Comparison of ENCODE assay signal across 14 cellular contexts in the genomic region with DNA sequence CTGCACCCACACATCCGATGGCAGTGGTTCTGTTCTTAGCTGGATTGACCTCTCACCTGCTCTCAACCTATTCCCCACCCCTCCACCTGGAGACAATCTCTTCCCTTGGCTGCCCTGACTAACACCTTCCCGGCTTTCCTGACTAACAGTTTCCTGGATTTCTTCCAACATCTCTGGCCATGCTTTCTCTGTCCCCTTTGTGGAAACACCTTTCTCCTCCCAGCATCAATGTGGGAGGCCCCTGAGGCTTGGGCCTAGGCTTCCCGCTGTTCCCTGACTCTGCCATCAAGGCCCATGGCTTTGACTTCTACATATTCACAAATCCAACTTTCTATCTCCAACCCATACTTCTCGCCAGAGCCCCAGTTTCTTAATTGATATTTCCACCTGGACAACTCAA.
DNase-seq lines count a peak whose midpoint lies in the region; ATAC-seq and TF ChIP-seq lines count a peak whose summit lies in the region.
"Had no signal": no experiment of that assay in that cellular context is flagged by ENCODE, and none has a peak within 500 bp of the region (broad histone marks: within the 10 kb centered on the region; RNA-seq: fewer than 3 reads in every experiment).

No MANE protein-coding gene starts in this region.

- no peaks in the 10 kb centered on the region for H3K36me3 Mint-ChIP-seq in activated T-cell treated with anti-CD3 and anti-CD28 coated beads, Interleukin-2, amount 50 U/mL, for 72 hours (ENCODE audit: insufficient read depth in 2 of 2)
- H3K36me3 Mint-ChIP-seq: IgD-negative memory B cell had no signal

- H3K36me3 ChIP-seq in left ventricle myocardium inferior (no peaks in the 10 kb centered on the region), spleen (no peaks in the 10 kb centered on the region)
- H3K36me3 ChIP-seq: BLaER1 treated with 17β-estradiol and CSF1 and Interleukin-3, amounts not matched to agents 10 nM and 100 nM had no signal

- DNase-seq in cardiac septum (ENCODE audit: low spot score) (peak; percentile 47), left ventricle myocardium inferior (no peak), epithelial cell of esophagus (ENCODE audit: low read depth) (peak; percentile 21), spleen (peak; percentile 17), NCI-H1436 (lab: John Stamatoyannopoulos, UW) (no peak), CD1c-positive myeloid dendritic cell (ENCODE audit: extremely low spot score) (no peak)
- DNase-seq in activated T-cell treated with anti-CD3 and anti-CD28 coated beads, Interleukin-2, amount 50 U/mL, for 72 hours: no peak
- DNase-seq: ACHN, DMS79, GM23248 had no signal

- TF ChIP-seq CTCF in left ventricle myocardium inferior (IDR thresholded peaks at IDR 0.05; ENCODE audit: borderline replicate concordance) (no peak), epithelial cell of esophagus (IDR thresholded peaks at IDR 0.05; ENCODE audit: insufficient read depth, low read depth, low read length, missing control alignments) (no peak), spleen (IDR thresholded peaks at IDR 0.05 in 8 of 11, conservative IDR thresholded peaks at IDR 0.05 in 3 of 11) (no peak)

- no peaks in the 10 kb centered on the region for H3K4me1 Mint-ChIP-seq in activated T-cell treated with anti-CD3 and anti-CD28 coated beads, Interleukin-2, amount 50 U/mL, for 72 hours (ENCODE audit: low read depth)

- H3K27ac ChIP-seq in left ventricle myocardium inferior (replicated peaks) (no peak overlapping the region), spleen (no peak overlapping the region)
- H3K27ac ChIP-seq: BLaER1 treated with 17β-estradiol and CSF1 and Interleukin-3, amounts not matched to agents 10 nM and 100 nM; GM23248 had no signal

- H3K27me3 ChIP-seq in left ventricle myocardium inferior (ENCODE audit: low read depth): peaks cover 62% of the 10 kb centered on the region
- H3K27me3 ChIP-seq in spleen (replicated peaks in 1 of 7): peaks cover 0 to 27% (median 0%) of the 10 kb centered on the region in 7 donors
- H3K27me3 ChIP-seq: BLaER1 treated with 17β-estradiol and CSF1 and Interleukin-3, amounts not matched to agents 10 nM and 100 nM had no signal

- peaks cover 19% of the 10 kb centered on the region for H3K27me3 Mint-ChIP-seq in activated T-cell treated with anti-CD3 and anti-CD28 coated beads, Interleukin-2, amount 50 U/mL, for 72 hours (ENCODE audit: low read depth)

- H3K9me3 ChIP-seq in left ventricle myocardium inferior (replicated peaks): no peaks in the 10 kb centered on the region
- peaks cover 0 to 13% (median 5%) of the 10 kb centered on the region in 8 donors for H3K9me3 ChIP-seq in spleen

- no peak for ATAC-seq in activated T-cell treated with anti-CD3 and anti-CD28 coated beads, Interleukin-2, amount 50 U/mL, for 72 hours (replicated peaks in 1 of 2)
- ATAC-seq: GM12878 had no signal

- intact Hi-C loops in cardiac septum (cut with DNase I): no loop called here
- intact Hi-C loops in left ventricle myocardium inferior (cut with micrococcal nuclease): no loop called here
- intact Hi-C loops in spleen (cut with DNase I; ENCODE audit: low total_unique reads): no loop called here

- H3K4me3 ChIP-seq in left ventricle myocardium inferior: no peak overlapping the region
- no peak overlapping the region for H3K4me3 ChIP-seq in epithelial cell of esophagus (ENCODE audit: low read length)
- no peak overlapping the region for H3K4me3 ChIP-seq in spleen
- H3K4me3 ChIP-seq: BLaER1 treated with 17β-estradiol and CSF1 and Interleukin-3, amounts not matched to agents 10 nM and 100 nM; GM12878; GM23248 had no signal

- no peak overlapping the region for H3K27ac Mint-ChIP-seq in activated T-cell treated with anti-CD3 and anti-CD28 coated beads, Interleukin-2, amount 50 U/mL, for 72 hours
- H3K27ac Mint-ChIP-seq: CD4-positive, alpha-beta T cell; IgD-negative memory B cell had no signal

- no peak for TF ChIP-seq POLR2A in spleen (IDR thresholded peaks at IDR 0.05)

- WGBS in spleen, 5 donors: 71 to 90% (median 83%) methylated on average over 4 of the region's 4 CpGs

- H3K4me3 Mint-ChIP-seq in activated T-cell treated with anti-CD3 and anti-CD28 coated beads, Interleukin-2, amount 50 U/mL, for 72 hours: no peak overlapping the region
- H3K4me3 Mint-ChIP-seq: CD4-positive, alpha-beta T cell; IgD-negative memory B cell had no signal

- H3K9me3 Mint-ChIP-seq in activated T-cell treated with anti-CD3 and anti-CD28 coated beads, Interleukin-2, amount 50 U/mL, for 72 hours: no peaks in the 10 kb centered on the region

- H3K4me1 ChIP-seq in left ventricle myocardium inferior (no peaks in the 10 kb centered on the region), spleen (no peaks in the 10 kb centered on the region)
- H3K4me1 ChIP-seq: BLaER1 treated with 17β-estradiol and CSF1 and Interleukin-3, amounts not matched to agents 10 nM and 100 nM had no signal

Comparison
In these comparisons a context has a peak if more than half of its experiments do, and no peak if none do; other contexts are left out.
1. DNase-seq: peak in cardiac septum (single experiment), epithelial cell of esophagus (single experiment) and spleen (single experiment); none in left ventricle myocardium inferior (single experiment), NCI-H1436 (single experiment), CD1c-positive myeloid dendritic cell (single experiment) and activated T-cell treated with anti-CD3 and anti-CD28 coated beads, Interleukin-2, amount 50 U/mL, for 72 hours (0 of 2).